Comparison of ENCODE assay signal across 22 cellular contexts in genomic region chr10:31897506-31897905, GRCh38. TPM values are rescaled to one million over a fixed set of nuclear protein-coding genes. Genes with fewer than 3 reads are reported as not detected.
DNase-seq lines count a peak whose midpoint lies in the region; ATAC-seq, FAIRE-seq and TF ChIP-seq lines count a peak whose summit lies in the region.
"Had no signal": no experiment of that assay in that cellular context is flagged by ENCODE, and none has a peak within 500 bp of the region (broad histone marks: within the 10 kb centered on the region; RNA-seq: fewer than 3 reads in every experiment).

No MANE protein-coding gene starts in this region.

- intact Hi-C loops in PC-9 (cut with micrococcal nuclease; ENCODE audit: unreplicated experiment), result no loop called here
- intact Hi-C loops in spleen (cut with DNase I; ENCODE audit: low total_unique reads), result no loop called here

- H3F3A ChIP-seq in PC-9 (ENCODE audit: insufficient read depth, low read depth), result peaks cover 3% of the 10 kb centered on the region; the same call in 1 of the 2 replicates

- no peaks in the 10 kb centered on the region for H3K27me3 Mint-ChIP-seq in mesothelial cell of epicardium (ENCODE audit: low read depth)
- H3K27me3 Mint-ChIP-seq: activated CD4-positive, alpha-beta memory T cell treated with anti-CD3 and anti-CD28 coated beads, Interleukin-2, amount 10 ng/mL, durations not matched to agents 7 days and 5 days; progenitor cell of endocrine pancreas had no signal

- H4K20me1 ChIP-seq in PC-9 (ENCODE audit: insufficient read depth), result peaks cover 15% of the 10 kb centered on the region; the same call in 1 of the 2 replicates

- TF ChIP-seq POLR2A in spleen (IDR thresholded peaks at IDR 0.05) (no peak), GM12892 (IDR thresholded peaks at IDR 0.05; ENCODE audit: low read depth, low read length) (no peak)

- H3K36me3 Mint-ChIP-seq in mesothelial cell of epicardium, result peaks cover 30% of the 10 kb centered on the region

- 0 out of 2 replicates have a peak, but pooled peaks cover 4% of the 10 kb centered on the region for H3K4me1 ChIP-seq in PC-9 (replicated peaks; ENCODE audit: insufficient read depth)
- peaks cover 9 to 32% (median 11%) of the 10 kb centered on the region in 6 donors for H3K4me1 ChIP-seq in spleen

- CTCF ChIA-PET in PC-9 (lab: Charles Lee), result interaction anchor here (0.6 kb wide), 1 partner anchor 1022 kb away, joined by 3 read pairs; no protein-coding TSS in a partner anchor

- no peak for FAIRE-seq in GM12892 (lab: Jason Lieb, UNC)
- FAIRE-seq: colon, K562 had no signal

- ATAC-seq in HG03521 (IDR thresholded peaks at IDR 0.05; ENCODE audit: unreplicated experiment), result no peak
- ATAC-seq: left colon; stimulated activated naive CD8-positive, alpha-beta T cell treated with anti-CD3 and anti-CD28 coated beads, Interleukin-15, Interleukin-2, amounts not matched to agents 100 U/mL and 50 U/mL, for 24 hours had no signal

- no peak overlapping the region for H2AFZ ChIP-seq in PC-9

- TF ChIP-seq CTCF in PC-9 (conservative IDR thresholded peaks at IDR 0.05) (no peak), mesothelial cell of epicardium (IDR thresholded peaks at IDR 0.05; ENCODE audit: unreplicated experiment) (no peak), spleen (IDR thresholded peaks at IDR 0.05 in 8 of 11, conservative IDR thresholded peaks at IDR 0.05 in 3 of 11) (no peak)

- H3K36me3 ChIP-seq in PC-9 (ENCODE audit: low read depth), result peaks cover 4% of the 10 kb centered on the region; the same call in 1 of the 2 replicates
- H3K36me3 ChIP-seq in spleen, result peaks cover 0 to 19% (median 0%) of the 10 kb centered on the region in 6 donors
- H3K36me3 ChIP-seq: adrenal gland had no signal

- H3K27ac ChIP-seq in PC-9 (0 out of 2 replicates have a peak overlapping the region, but pooled peaks have one; percentile 11), epithelial cell of prostate (peak overlapping the region; percentile 17), spleen (peak overlapping the region in 1 of 8 donors; percentile 7)

- 84 to 92% (median 88%) methylated on average over 2 of the region's 2 CpGs for WGBS in spleen, 5 donors

- no peaks in the 10 kb centered on the region for H3K27me3 ChIP-seq in PC-9 (ENCODE audit: insufficient read depth, low read depth)
- H3K27me3 ChIP-seq in spleen (replicated peaks in 1 of 7), result no peaks in the 10 kb centered on the region
- H3K27me3 ChIP-seq: adrenal gland had no signal

- peaks cover 20% of the 10 kb centered on the region for H3K4me1 Mint-ChIP-seq in mesothelial cell of epicardium
- H3K4me1 Mint-ChIP-seq: activated CD4-positive, alpha-beta memory T cell treated with anti-CD3 and anti-CD28 coated beads, Interleukin-2, amount 10 ng/mL, durations not matched to agents 7 days and 5 days had no signal

- H3K9me3 Mint-ChIP-seq in mesothelial cell of epicardium, result peaks cover 23% of the 10 kb centered on the region

- H3K4me2 ChIP-seq in PC-9, result no peak overlapping the region

- POLR2A ChIA-PET in PC-9 (lab: Charles Lee; ENCODE audit: unreplicated experiment), result no interaction called here

- no peak overlapping the region for H3K4me3 ChIP-seq in PC-9
- no peak overlapping the region for H3K4me3 ChIP-seq in spleen
- H3K4me3 ChIP-seq: adrenal gland, K562 had no signal

- H3K9me3 ChIP-seq in PC-9 (ENCODE audit: insufficient read depth, low read depth), result no peaks in the 10 kb centered on the region
- peaks cover 0 to 10% (median 3%) of the 10 kb centered on the region in 8 donors for H3K9me3 ChIP-seq in spleen
- H3K9me3 ChIP-seq: adrenal gland had no signal

- peak overlapping the region; percentile 41 for H3K27ac Mint-ChIP-seq in mesothelial cell of epicardium
- H3K27ac Mint-ChIP-seq: activated CD4-positive, alpha-beta memory T cell treated with anti-CD3 and anti-CD28 coated beads, Interleukin-2, amount 10 ng/mL, durations not matched to agents 7 days and 5 days; activated T-helper 1 cell treated with anti-CD3 and anti-CD28 coated beads, Interleukin-12 subunit alpha, Interleukin-12 subunit beta, Interleukin-2, Interleukin-4 antibody, amounts not matched to agents 30 ng/mL and 10 ng/mL and 1 ng/mL, durations not matched to agents 14 hours and 24 hours and 36 hours; progenitor cell of endocrine pancreas had no signal

- H3K9me2 ChIP-seq in PC-9 (ENCODE audit: insufficient read depth), result no peaks in the 10 kb centered on the region

- DNase-seq in EL (peak; percentile 29), PC-9 (no peak), epithelial cell of prostate (ENCODE audit: low read depth, low spot score) (no peak), mesothelial cell of epicardium (ENCODE audit: low spot score in 2 of 2, unreplicated experiment in 2 of 2) (no peak), spleen (no peak), GM12892 (ENCODE audit: insufficient read length) (no peak)
- DNase-seq in activated CD4-positive, alpha-beta T cell treated with anti-CD3 and anti-CD28 coated beads for 48 hours, result no peak
- DNase-seq: activated CD4-positive, alpha-beta memory T cell treated with anti-CD3 and anti-CD28 coated beads, Interleukin-2, amount 10 ng/mL, durations not matched to agents 7 days and 5 days; adrenal gland; AML-193; GDM1; H7; left colon; NCI-H1436; NCI-H510A treated with DMSO at 0.1 percent for 48 hours; stimulated activated CD4-positive, alpha-beta T cell treated with anti-CD3 and anti-CD28 coated beads, Interleukin-12 subunit alpha, Interleukin-12 subunit beta, amount 100 ng/mL, for 4 hours; stimulated activated naive CD8-positive, alpha-beta T cell treated with anti-CD3 and anti-CD28 coated beads, Interleukin-15, Interleukin-2, amounts not matched to agents 100 U/mL and 50 U/mL, for 24 hours had no signal

- no peak overlapping the region for H3K4me3 Mint-ChIP-seq in mesothelial cell of epicardium
- H3K4me3 Mint-ChIP-seq: activated CD4-positive, alpha-beta memory T cell treated with anti-CD3 and anti-CD28 coated beads, Interleukin-2, amount 10 ng/mL, durations not matched to agents 7 days and 5 days; activated T-helper 1 cell treated with anti-CD3 and anti-CD28 coated beads, Interleukin-12 subunit alpha, Interleukin-12 subunit beta, Interleukin-2, Interleukin-4 antibody, amounts not matched to agents 30 ng/mL and 10 ng/mL and 1 ng/mL, durations not matched to agents 14 hours and 24 hours and 36 hours had no signal

- H3K79me2 ChIP-seq in PC-9 (ENCODE audit: low read depth), result peaks cover 82% of the 10 kb centered on the region

- no TSS peak for BruUV-seq in PC-9 (replicated peaks; lab: Mats Ljungman, UMichigan)

RNA-seq across cellular contexts. Expression of gene ARHGAP12, which starts 31.1 kb away (rescaled TPM):
- total RNA-seq in PC-9 (2021), result 34.3 and 51.9 TPM in 2 replicates
- total RNA-seq in mesothelial cell of epicardium, result 35.1 to 37.0 TPM (median 35.3 TPM) in 3 replicates
- 10 to 100 TPM; 28.5 to 69.7 (median 54.2) TPM for total RNA-seq in spleen
- polyA plus RNA-seq in spleen, result 10 to 100 TPM; 20.5 to 38.5 (median 28.5) TPM
- 9.1 TPM for polyA plus RNA-seq in GM12892 (2012; ENCODE audit: missing spikeins)
